1 cellular context compared by ENCODE assay signal in the genomic region with DNA sequence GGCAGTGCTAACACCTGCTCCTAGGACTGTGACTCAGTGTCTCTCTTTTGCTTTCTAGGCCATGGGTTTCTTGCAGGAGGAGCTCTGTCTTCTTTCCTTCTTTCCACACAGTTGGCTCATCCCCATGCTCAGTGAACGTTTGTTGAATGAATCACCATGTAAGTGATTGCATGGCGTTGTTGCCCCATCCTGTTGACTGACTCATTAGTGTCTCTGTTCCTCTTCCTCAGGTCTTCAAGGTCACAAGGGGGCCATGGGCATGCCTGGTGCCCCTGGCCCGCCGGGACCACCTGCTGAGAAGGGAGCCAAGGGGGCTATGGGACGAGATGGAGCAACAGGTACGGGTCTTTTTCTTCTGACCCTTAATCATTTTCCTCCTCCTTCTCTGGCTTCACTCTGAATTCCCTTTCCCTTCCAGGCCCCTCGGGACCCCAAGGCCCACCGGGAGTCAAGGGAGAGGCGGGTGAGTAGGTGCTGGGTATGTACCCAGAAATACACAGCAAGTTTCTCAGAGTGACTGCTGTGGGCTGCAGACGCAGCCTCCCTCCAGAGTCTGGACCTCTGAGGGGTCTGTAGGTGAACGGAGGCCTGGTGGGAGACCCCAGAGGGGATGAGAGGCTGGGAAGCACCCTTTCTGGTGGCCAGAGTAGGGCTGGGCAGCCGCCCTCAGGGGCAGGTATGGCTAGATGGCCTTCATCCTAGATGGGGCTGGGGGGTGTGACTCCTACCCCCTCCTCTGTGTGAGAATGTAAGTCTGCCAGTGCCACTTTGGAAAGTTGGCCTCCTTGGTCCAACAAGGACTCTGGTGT.
TF ChIP-seq lines count a peak whose summit lies in the region.

No MANE protein-coding gene starts in this region.

TF ChIP-seq in A549, 52 proteins besides CTCF, POLR2A, EP300 and RAD21:
- TF ChIP-seq, protein P1, sequence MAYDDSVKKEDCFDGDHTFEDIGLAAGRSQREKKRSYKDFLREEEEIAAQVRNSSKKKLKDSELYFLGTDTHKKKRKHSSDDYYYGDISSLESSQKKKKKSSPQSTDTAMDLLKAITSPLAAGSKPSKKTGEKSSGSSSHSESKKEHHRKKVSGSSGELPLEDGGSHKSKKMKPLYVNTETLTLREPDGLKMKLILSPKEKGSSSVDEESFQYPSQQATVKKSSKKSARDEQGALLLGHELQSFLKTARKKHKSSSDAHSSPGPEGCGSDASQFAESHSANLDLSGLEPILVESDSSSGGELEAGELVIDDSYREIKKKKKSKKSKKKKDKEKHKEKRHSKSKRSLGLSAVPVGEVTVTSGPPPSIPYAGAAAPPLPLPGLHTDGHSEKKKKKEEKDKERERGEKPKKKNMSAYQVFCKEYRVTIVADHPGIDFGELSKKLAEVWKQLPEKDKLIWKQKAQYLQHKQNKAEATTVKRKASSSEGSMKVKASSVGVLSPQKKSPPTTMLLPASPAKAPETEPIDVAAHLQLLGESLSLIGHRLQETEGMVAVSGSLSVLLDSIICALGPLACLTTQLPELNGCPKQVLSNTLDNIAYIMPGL (CRISPR knock-in tag; IDR thresholded peaks at IDR 0.05; ENCODE audit: borderline replicate concordance) = no peak
- TF ChIP-seq FOSL2 (IDR thresholded peaks at IDR 0.05) (peak; percentile 63), FOSL2 (CRISPR knock-in tag; IDR thresholded peaks at IDR 0.05) (peak; percentile 45; the same call in 1 of the 2 replicates), JUN (IDR thresholded peaks at IDR 0.05) (no peak), HDAC2 (IDR thresholded peaks at IDR 0.05) (no peak), EHMT2 (IDR thresholded peaks at IDR 0.05; ENCODE audit: low read depth) (no peak), RFX5 (IDR thresholded peaks at IDR 0.05) (no peak), JUNB (IDR thresholded peaks at IDR 0.05) (0 out of 2 replicates have a peak, but pooled peaks have one; percentile 33), CEBPB (IDR thresholded peaks at IDR 0.05) (peak; percentile 33 to 71; a peak in 3 of 4 replicates), HOXB13 (CRISPR knock-in tag; IDR thresholded peaks at IDR 0.05; ENCODE audit: low read depth) (no peak)
TF ChIP-seq in A549: peak in this region for 3.
